Comparison of ENCODE assay signal across 5 cellular contexts in genomic region chr5:17295671-17296070, GRCh38.
"Had no signal": no experiment of that assay in that cellular context is flagged by ENCODE, and none has a peak within 500 bp of the region (broad histone marks: within the 10 kb centered on the region; RNA-seq: fewer than 3 reads in every experiment).

No MANE protein-coding gene starts in this region.

- ATAC-seq: GM23338, HepG2 had no signal

- H3K27ac ChIP-seq: HL-60 had no signal

- H2AFZ ChIP-seq: GM23338 had no signal

- H3K4me3 ChIP-seq: GM23338 had no signal

- H3K4me2 ChIP-seq: GM23338 had no signal

- DNase-seq: H9, HCEC 1CT had no signal
